In genomic region chr16:68310441-68311315, GRCh38 we compare ENCODE assay signal across 8 cellular contexts. TPM values are rescaled to one million over a fixed set of nuclear protein-coding genes. Genes with fewer than 3 reads are reported as not detected.
DNase-seq lines count a peak whose midpoint lies in the region; ATAC-seq and TF ChIP-seq lines count a peak whose summit lies in the region.

PRMT7 (plus strand) TSS chr16:68311019; CDS start chr16:68315980, 4,961 bp downstream.
SLC7A6OS (minus strand) TSS chr16:68310946; CDS start chr16:68310926, 20 bp downstream.

- peak within 1 kb of the TSS; percentile 79 to 87 for H3K27ac ChIP-seq in left lung

- intact Hi-C loops in left lung (cut with DNase I), result no loop called here

- ATAC-seq in GM19397 (IDR thresholded peaks at IDR 0.05; ENCODE audit: unreplicated experiment) (peak; percentile 95), HG03565 (IDR thresholded peaks at IDR 0.05; ENCODE audit: unreplicated experiment) (peak; percentile 89), left lung (peak; percentile 100)

- peak within 1 kb of the TSS; percentile 61 to 88 for H3K4me3 ChIP-seq in left lung

- H3K27me3 ChIP-seq in left lung, result no peaks in the 10 kb centered on the region

- DNase-seq in CD1c-positive myeloid dendritic cell (ENCODE audit: extremely low spot score) (peak; percentile 97), NCI-H748 treated with DMSO at 0.1 percent for 48 hours (lab: John Stamatoyannopoulos, UW) (peak; percentile 73), dedifferentiated amniotic fluid mesenchymal stem cell (ENCODE audit: extremely low spot score) (peak; percentile 90), left lung (peak; percentile 94 to 98)
- peak; percentile 70 to 90 for DNase-seq in activated CD4-positive, alpha-beta T cell treated with anti-CD3 and anti-CD28 coated beads, Interleukin-2, amount 50 U/mL, for 24 hours (ENCODE audit: low read depth in 1 of 2, low spot score in 1 of 2)
- peak; percentile 83 to 89 for DNase-seq in stimulated activated CD4-positive, alpha-beta T cell treated with anti-CD3 and anti-CD28 coated beads, Interleukin-2, amount 100 ng/mL, for 48 hours

- no peaks in the 10 kb centered on the region for H3K9me3 ChIP-seq in left lung

- peak in 1 of 2 donors; percentile 31 for TF ChIP-seq CTCF in left lung (IDR thresholded peaks at IDR 0.05)

- peaks cover 0 to 38% of the 10 kb centered on the region in 2 donors for H3K36me3 ChIP-seq in left lung

- peaks cover 10 to 41% of the 10 kb centered on the region in 2 donors for H3K4me1 ChIP-seq in left lung

RNA-seq across cellular contexts. Expression of gene PRMT7, which starts in this region (rescaled TPM):
- 10 to 100 TPM; 29.0 to 35.4 TPM for total RNA-seq in left lung

RNA-seq across cellular contexts. Expression of gene SLC7A6OS, which starts in this region (rescaled TPM):
- total RNA-seq in left lung, result 10 to 100 TPM; 11.7 to 17.0 TPM

Comparison
In these comparisons a context has a peak if more than half of its experiments do, and no peak if none do; other contexts are left out.
1. Peak in every context shown above with its lines: DNase-seq, ATAC-seq, H3K4me3 ChIP-seq and H3K27ac ChIP-seq.